Comparison of ENCODE assay signal across 16 cellular contexts in the genomic region with DNA sequence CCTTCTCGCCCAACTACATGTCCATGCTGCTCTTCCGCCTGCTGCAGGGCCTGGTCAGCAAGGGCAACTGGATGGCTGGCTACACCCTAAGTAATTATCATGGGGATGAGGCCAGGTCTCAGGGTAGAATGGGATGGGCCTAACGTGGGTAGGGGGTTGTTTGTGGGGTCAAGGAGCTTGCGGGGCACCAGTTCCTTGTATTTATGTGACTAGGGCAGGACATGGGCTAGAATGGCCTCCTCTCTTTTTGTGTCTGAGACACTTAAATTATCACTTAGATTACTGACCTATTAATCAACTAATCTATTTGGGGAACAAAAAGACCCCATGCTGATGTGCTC. TPM values are rescaled to one million over a fixed set of nuclear protein-coding genes. Genes with fewer than 3 reads are reported as not detected.
DNase-seq lines count a peak whose midpoint lies in the region; ATAC-seq and TF ChIP-seq lines count a peak whose summit lies in the region.
"Had no signal": no experiment of that assay in that cellular context is flagged by ENCODE, and none has a peak within 500 bp of the region (broad histone marks: within the 10 kb centered on the region; RNA-seq: fewer than 3 reads in every experiment).

No MANE protein-coding gene starts in this region.

- peaks cover 23 to 90% (median 59%) of the 10 kb centered on the region in 4 donors for H3K4me1 ChIP-seq in liver (ENCODE audit: control insufficient read depth in 4 of 4, insufficient read depth in 4 of 4, low read length in 3 of 4)
- H3K4me1 ChIP-seq in right lobe of liver: peaks cover 0 to 76% (median 34%) of the 10 kb centered on the region in 4 donors
- peaks cover 2 to 7% of the 10 kb centered on the region in 2 donors for H3K4me1 ChIP-seq in ascending aorta
- H3K4me1 ChIP-seq in mesenchymal stem cell (ENCODE audit: control insufficient read depth, insufficient read depth, low read depth, low read length): peaks cover 5% of the 10 kb centered on the region

- peaks cover 0 to 21% (median 2%) of the 10 kb centered on the region in 4 donors for H3K36me3 ChIP-seq in liver (ENCODE audit: control insufficient read depth in 4 of 4, insufficient read depth in 3 of 4, low read depth in 1 of 4, low read length in 3 of 4)
- peaks cover 0 to 49% (median 9%) of the 10 kb centered on the region in 4 donors for H3K36me3 ChIP-seq in right lobe of liver
- no peaks in the 10 kb centered on the region for H3K36me3 ChIP-seq in ascending aorta
- H3K36me3 ChIP-seq in mesenchymal stem cell (ENCODE audit: control insufficient read depth in 1 of 2, insufficient read depth in 2 of 2, low read depth in 1 of 2, low read length in 2 of 2): peaks cover 0 to 20% of the 10 kb centered on the region in 2 experiments

- no peaks in the 10 kb centered on the region for H3K79me1 ChIP-seq in mesenchymal stem cell (replicated peaks; ENCODE audit: low read length, poor library complexity, severe bottlenecking)

- no peak overlapping the region for H3K4ac ChIP-seq in mesenchymal stem cell (ENCODE audit: low read depth in 1 of 2, low read length in 2 of 2)

- TF ChIP-seq POLR2A in right lobe of liver (IDR thresholded peaks at IDR 0.05): no peak

- H3K4me3 ChIP-seq in liver (ENCODE audit: low read depth in 1 of 3, low read length in 3 of 3) (no peak overlapping the region), right lobe of liver (no peak overlapping the region), ascending aorta (no peak overlapping the region), mesenchymal stem cell (ENCODE audit: insufficient read depth in 1 of 2, low read depth in 1 of 2, low read length in 2 of 2) (no peak overlapping the region)
- H3K4me3 ChIP-seq: A549, K562 had no signal

- no peak overlapping the region for H3K18ac ChIP-seq in mesenchymal stem cell (ENCODE audit: low read depth in 1 of 2, low read length in 2 of 2)

- H3K9me3 ChIP-seq in liver (ENCODE audit: control insufficient read depth in 4 of 4, low read length in 3 of 4) (no peaks in the 10 kb centered on the region), right lobe of liver (no peaks in the 10 kb centered on the region), ascending aorta (no peaks in the 10 kb centered on the region), mesenchymal stem cell (ENCODE audit: control insufficient read depth, low read length) (no peaks in the 10 kb centered on the region)
- H3K9me3 ChIP-seq: A549, Caco-2 had no signal

- WGBS in liver: 81% methylated on average over 4 of the region's 4 CpGs
- 75% methylated on average over 4 of the region's 4 CpGs for WGBS in right lobe of liver (ENCODE audit: insufficient coverage, low coverage, low lambda C conversion rate, missing lambda C conversion rate)
- WGBS in mesenchymal stem cell: 68% methylated on average over 3 of the region's 4 CpGs

- TF ChIP-seq CTCF in liver (IDR thresholded peaks at IDR 0.05; ENCODE audit: low read depth, low read length, missing input control) (no peak), right lobe of liver (IDR thresholded peaks at IDR 0.05) (no peak), ascending aorta (IDR thresholded peaks at IDR 0.05) (no peak)

- H4K8ac ChIP-seq in mesenchymal stem cell (ENCODE audit: low read length): no peak overlapping the region

- ATAC-seq in right lobe of liver (no peak), HG03457 (IDR thresholded peaks at IDR 0.05; ENCODE audit: unreplicated experiment) (no peak)
- ATAC-seq: A549, K562 had no signal

- H2BK5ac ChIP-seq in mesenchymal stem cell (ENCODE audit: low read depth, low read length, poor library complexity, severe bottlenecking): no peak overlapping the region

- no peak overlapping the region for H2AFZ ChIP-seq in mesenchymal stem cell (ENCODE audit: low read depth, low read length)

- H2BK12ac ChIP-seq in mesenchymal stem cell (ENCODE audit: low read length in 2 of 2): no peak overlapping the region

- intact Hi-C loops in right lobe of liver (cut with DNase I) (no loop called here), ascending aorta (cut with DNase I) (loop anchor here (5.0 kb wide), 1 partner anchor 45 kb away; no protein-coding TSS in a partner anchor)

- H4K91ac ChIP-seq in mesenchymal stem cell (ENCODE audit: low read length): no peak overlapping the region

- no peak overlapping the region for H3K4me2 ChIP-seq in mesenchymal stem cell (ENCODE audit: low read length, poor library complexity, severe bottlenecking)
- H3K4me2 ChIP-seq: A549 had no signal

- DNase-seq in right lobe of liver (no peak), ascending aorta (ENCODE audit: low spot score in 2 of 2) (peak in 1 of 2 donors; percentile 37), mesenchymal stem cell (no peak), ACHN (no peak)
- DNase-seq in activated effector memory CD4-positive, alpha-beta T cell treated with Interleukin-2 at 50 U/mL for 16 hours: no peak
- DNase-seq: Caco-2, HCEC 1CT, NCI-H1436 treated with DMSO at 0.1 percent for 48 hours, NCI-H2081, NCI-H524 treated with DMSO at 0.1 percent for 48 hours, RPMI8226 had no signal

- in situ Hi-C loops in ACHN (cut with HindIII; ENCODE audit: low pct_ligation_motif_present, low pct_unique_long_range_greater_than_20kb, low sequenced_read_pairs): no loop called here

- no peak overlapping the region for H3K23ac ChIP-seq in mesenchymal stem cell (ENCODE audit: low read length in 2 of 2)

- H2BK15ac ChIP-seq in mesenchymal stem cell (ENCODE audit: low read depth, poor library complexity, severe bottlenecking): no peak overlapping the region

- H2AK5ac ChIP-seq in mesenchymal stem cell (ENCODE audit: low read length, severe bottlenecking): no peak overlapping the region

- H3K14ac ChIP-seq in mesenchymal stem cell (ENCODE audit: low read length in 2 of 2): no peak overlapping the region

- H3K27ac ChIP-seq in liver (ENCODE audit: low read depth in 1 of 2, low read length in 2 of 2) (peak overlapping the region; percentile 46 to 68), right lobe of liver (peak overlapping the region in 1 of 3 donors; percentile 6), ascending aorta (peak overlapping the region; percentile 48 to 66), mesenchymal stem cell (ENCODE audit: low read length, poor library complexity, severe bottlenecking) (no peak overlapping the region)
- H3K27ac ChIP-seq: A549 had no signal

- H3K27me3 ChIP-seq in liver (ENCODE audit: control insufficient read depth in 4 of 4, insufficient read depth in 4 of 4, low read length in 3 of 4): no peaks in the 10 kb centered on the region
- no peaks in the 10 kb centered on the region for H3K27me3 ChIP-seq in right lobe of liver
- no peaks in the 10 kb centered on the region for H3K27me3 ChIP-seq in ascending aorta
- no peaks in the 10 kb centered on the region for H3K27me3 ChIP-seq in mesenchymal stem cell (ENCODE audit: control insufficient read depth in 1 of 2, insufficient read depth in 1 of 2, low read length in 2 of 2)

- H2BK120ac ChIP-seq in mesenchymal stem cell (ENCODE audit: low read depth, low read length): no peak overlapping the region

- no peak for TF ChIP-seq RAD21 in liver (IDR thresholded peaks at IDR 0.05)

- H3K9ac ChIP-seq in liver (ENCODE audit: low read depth in 1 of 2, low read length in 2 of 2) (no peak overlapping the region), mesenchymal stem cell (ENCODE audit: low read length) (peak overlapping the region; percentile 46)

TF ChIP-seq in liver, 16 proteins besides CTCF, POLR2A, EP300 and RAD21:
- no peak for TF ChIP-seq HNF4A (conservative IDR thresholded peaks at IDR 0.05)
- no peak for TF ChIP-seq HNF4G (IDR thresholded peaks at IDR 0.05)
- TF ChIP-seq SP1 (IDR thresholded peaks at IDR 0.05): no peak
- TF ChIP-seq TAF1 (conservative IDR thresholded peaks at IDR 0.05): no peak
- no peak for TF ChIP-seq YY1 (IDR thresholded peaks at IDR 0.05)
- TF ChIP-seq, protein P1, sequence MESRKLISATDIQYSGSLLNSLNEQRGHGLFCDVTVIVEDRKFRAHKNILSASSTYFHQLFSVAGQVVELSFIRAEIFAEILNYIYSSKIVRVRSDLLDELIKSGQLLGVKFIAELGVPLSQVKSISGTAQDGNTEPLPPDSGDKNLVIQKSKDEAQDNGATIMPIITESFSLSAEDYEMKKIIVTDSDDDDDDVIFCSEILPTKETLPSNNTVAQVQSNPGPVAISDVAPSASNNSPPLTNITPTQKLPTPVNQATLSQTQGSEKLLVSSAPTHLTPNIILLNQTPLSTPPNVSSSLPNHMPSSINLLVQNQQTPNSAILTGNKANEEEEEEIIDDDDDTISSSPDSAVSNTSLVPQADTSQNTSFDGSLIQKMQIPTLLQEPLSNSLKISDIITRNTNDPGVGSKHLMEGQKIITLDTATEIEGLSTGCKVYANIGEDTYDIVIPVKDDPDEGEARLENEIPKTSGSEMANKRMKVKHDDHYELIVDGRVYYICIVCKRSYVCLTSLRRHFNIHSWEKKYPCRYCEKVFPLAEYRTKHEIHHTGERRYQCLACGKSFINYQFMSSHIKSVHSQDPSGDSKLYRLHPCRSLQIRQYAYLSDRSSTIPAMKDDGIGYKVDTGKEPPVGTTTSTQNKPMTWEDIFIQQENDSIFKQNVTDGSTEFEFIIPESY (IDR thresholded peaks at IDR 0.05): no peak

RNA-seq across cellular contexts. Expression of a gene that starts 10.7 kb away (rescaled TPM):
- 100 to 1,000 TPM in 1 of 2 donors, under 1 TPM in 1; 0.79 to 407 TPM for total RNA-seq in liver
- polyA plus RNA-seq in liver: 1,000 to 10,000 TPM in 1 of 2 donors, 100 to 1,000 TPM in 1; 471 to 1,107 TPM
- total RNA-seq in right lobe of liver: 1,000 to 10,000 TPM in 3 of 6 experiments, 100 to 1,000 TPM in 3; 190 to 1,656 (median 769) TPM
- not detected for total RNA-seq in ascending aorta
- polyA plus RNA-seq in mesenchymal stem cell (2013, experiment 1 of 2): 2.2 TPM
- polyA plus RNA-seq in mesenchymal stem cell (2013, experiment 2 of 2): 2.0 TPM
- total RNA-seq: OCI-LY7 had no signal
